ENCODE assay signal across 35 cellular contexts in the genomic region with DNA sequence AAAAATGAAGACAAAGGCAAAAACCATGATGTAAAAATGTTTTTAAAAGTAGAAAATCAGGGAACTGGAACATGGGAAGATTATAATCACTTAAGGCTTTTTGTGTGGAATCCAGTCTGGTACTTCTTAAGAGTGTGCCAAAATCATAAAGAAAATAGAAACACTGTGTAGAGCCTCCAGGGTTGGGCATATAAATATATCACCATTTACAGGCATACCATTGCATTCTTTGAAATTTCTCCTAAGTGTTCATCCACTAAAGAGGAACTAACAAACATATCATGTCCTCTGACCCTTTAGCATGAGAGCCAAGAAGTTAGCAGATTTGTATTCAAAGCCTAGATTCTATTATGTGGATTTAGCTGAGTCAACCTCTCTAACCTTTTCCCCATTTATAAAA.
"Had no signal": no experiment of that assay in that cellular context is flagged by ENCODE, and none has a peak within 500 bp of the region (broad histone marks: within the 10 kb centered on the region; RNA-seq: fewer than 3 reads in every experiment).

No MANE protein-coding gene starts in this region.

- H3K4me3 Mint-ChIP-seq: activated B cell treated with CpG ODN at 0.5 μM for 24 hours; activated CD8-positive, alpha-beta memory T cell treated with anti-CD3 and anti-CD28 coated beads, Interleukin-2, amount 10 ng/mL, durations not matched to agents 7 days and 5 days; activated CD8-positive, alpha-beta T cell treated with anti-CD3 and anti-CD28 coated beads, Interleukin-2, amount 10 ng/mL, durations not matched to agents 7 days and 5 days; activated naive CD4-positive, alpha-beta T cell treated with anti-CD3 and anti-CD28 coated beads for 36 hours; activated naive CD4-positive, alpha-beta T cell treated with anti-CD3 and anti-CD28 coated beads, Interleukin-2, amount 50 U/mL, for 24 hours; activated naive CD8-positive, alpha-beta T cell treated with anti-CD3 and anti-CD28 coated beads for 36 hours; activated naive CD8-positive, alpha-beta T cell treated with anti-CD3 and anti-CD28 coated beads, Interleukin-2, amount 50 U/mL, for 24 hours; activated T-helper 1 cell treated with anti-CD3 and anti-CD28 coated beads, Interleukin-12 subunit alpha, Interleukin-12 subunit beta, Interleukin-2, Interleukin-4 antibody, amounts not matched to agents 30 ng/mL and 10 ng/mL and 1 ng/mL, durations not matched to agents 14 hours and 24 hours and 36 hours; brain; T-helper 1 cell treated with Interleukin-12 subunit alpha and Interleukin-12 subunit beta and Interleukin-4 antibody, amounts not matched to agents 30 μg/mL and 1 μg/mL, for 36 hours; T-helper 2 cell treated with Interferon-gamma antibody and Interleukin-4, amounts not matched to agents 5 μg/mL and 100 μg/mL, for 36 hours had no signal

- H3K36me3 ChIP-seq: ascending aorta, breast epithelium, cardiac muscle cell, colonic mucosa, WERI-Rb-1 had no signal

- H3K4me1 Mint-ChIP-seq: activated B cell treated with CpG ODN at 0.5 μM for 24 hours; activated CD8-positive, alpha-beta memory T cell treated with anti-CD3 and anti-CD28 coated beads, Interleukin-2, amount 10 ng/mL, durations not matched to agents 7 days and 5 days; activated naive CD4-positive, alpha-beta T cell treated with anti-CD3 and anti-CD28 coated beads, Interleukin-2, amount 50 U/mL, for 24 hours; activated naive CD8-positive, alpha-beta T cell treated with anti-CD3 and anti-CD28 coated beads for 36 hours; activated naive CD8-positive, alpha-beta T cell treated with anti-CD3 and anti-CD28 coated beads, Interleukin-2, amount 50 U/mL, for 24 hours had no signal

- H3K27ac Mint-ChIP-seq: activated B cell treated with CpG ODN at 0.5 μM for 24 hours; activated CD8-positive, alpha-beta memory T cell treated with anti-CD3 and anti-CD28 coated beads, Interleukin-2, amount 10 ng/mL, durations not matched to agents 7 days and 5 days; activated CD8-positive, alpha-beta T cell treated with anti-CD3 and anti-CD28 coated beads, Interleukin-2, amount 10 ng/mL, durations not matched to agents 7 days and 5 days; activated naive CD4-positive, alpha-beta T cell treated with anti-CD3 and anti-CD28 coated beads for 36 hours; activated naive CD4-positive, alpha-beta T cell treated with anti-CD3 and anti-CD28 coated beads, Interleukin-2, amount 50 U/mL, for 24 hours; activated naive CD8-positive, alpha-beta T cell treated with anti-CD3 and anti-CD28 coated beads for 36 hours; activated naive CD8-positive, alpha-beta T cell treated with anti-CD3 and anti-CD28 coated beads, Interleukin-2, amount 50 U/mL, for 24 hours; activated T-helper 1 cell treated with anti-CD3 and anti-CD28 coated beads, Interleukin-12 subunit alpha, Interleukin-12 subunit beta, Interleukin-2, Interleukin-4 antibody, amounts not matched to agents 30 ng/mL and 10 ng/mL and 1 ng/mL, durations not matched to agents 14 hours and 24 hours and 36 hours; activated T-helper 2 cell treated with anti-CD3 and anti-CD28 coated beads, Interferon-gamma antibody, Interleukin-2, Interleukin-4, amounts not matched to agents 10 μg/mL and 5 μg/mL and 100 μg/mL, durations not matched to agents 14 hours and 24 hours and 36 hours; brain; T-helper 1 cell treated with Interleukin-12 subunit alpha and Interleukin-12 subunit beta and Interleukin-4 antibody, amounts not matched to agents 30 μg/mL and 1 μg/mL, for 36 hours; T-helper 2 cell treated with Interferon-gamma antibody and Interleukin-4, amounts not matched to agents 5 μg/mL and 100 μg/mL, for 36 hours had no signal

- H3K4me3 ChIP-seq: ascending aorta, breast epithelium, cardiac muscle cell, colonic mucosa, esophagus muscularis mucosa, gastrocnemius medialis, heart left ventricle had no signal

- H3K27me3 Mint-ChIP-seq: activated B cell treated with CpG ODN at 0.5 μM for 24 hours; activated CD8-positive, alpha-beta memory T cell treated with anti-CD3 and anti-CD28 coated beads, Interleukin-2, amount 10 ng/mL, durations not matched to agents 7 days and 5 days; activated naive CD4-positive, alpha-beta T cell treated with anti-CD3 and anti-CD28 coated beads, Interleukin-2, amount 50 U/mL, for 24 hours; activated naive CD8-positive, alpha-beta T cell treated with anti-CD3 and anti-CD28 coated beads for 36 hours; activated naive CD8-positive, alpha-beta T cell treated with anti-CD3 and anti-CD28 coated beads, Interleukin-2, amount 50 U/mL, for 24 hours; brain had no signal

- H3K9me3 Mint-ChIP-seq: activated B cell treated with CpG ODN at 0.5 μM for 24 hours; activated naive CD4-positive, alpha-beta T cell treated with anti-CD3 and anti-CD28 coated beads for 36 hours; activated naive CD4-positive, alpha-beta T cell treated with anti-CD3 and anti-CD28 coated beads, Interleukin-2, amount 50 U/mL, for 24 hours; activated naive CD8-positive, alpha-beta T cell treated with anti-CD3 and anti-CD28 coated beads for 36 hours; activated naive CD8-positive, alpha-beta T cell treated with anti-CD3 and anti-CD28 coated beads, Interleukin-2, amount 50 U/mL, for 24 hours; activated T-helper 1 cell treated with anti-CD3 and anti-CD28 coated beads, Interleukin-12 subunit alpha, Interleukin-12 subunit beta, Interleukin-2, Interleukin-4 antibody, amounts not matched to agents 30 ng/mL and 10 ng/mL and 1 ng/mL, durations not matched to agents 14 hours and 24 hours and 36 hours; activated T-helper 2 cell treated with anti-CD3 and anti-CD28 coated beads, Interferon-gamma antibody, Interleukin-2, Interleukin-4, amounts not matched to agents 10 μg/mL and 5 μg/mL and 100 μg/mL, durations not matched to agents 14 hours and 24 hours and 36 hours; brain; T-helper 1 cell treated with Interleukin-12 subunit alpha and Interleukin-12 subunit beta and Interleukin-4 antibody, amounts not matched to agents 30 μg/mL and 1 μg/mL, for 36 hours; T-helper 2 cell treated with Interferon-gamma antibody and Interleukin-4, amounts not matched to agents 5 μg/mL and 100 μg/mL, for 36 hours had no signal

- H3K27ac ChIP-seq: ascending aorta, breast epithelium, cardiac muscle cell, colonic mucosa, esophagus muscularis mucosa, foreskin keratinocyte, gastrocnemius medialis, heart left ventricle, WERI-Rb-1 had no signal

- H3K27me3 ChIP-seq: ascending aorta, breast epithelium, cardiac muscle cell, colonic mucosa, esophagus muscularis mucosa, foreskin keratinocyte, gastrocnemius medialis, heart left ventricle had no signal

- H3K4me1 ChIP-seq: ascending aorta, breast epithelium, colonic mucosa, esophagus muscularis mucosa, foreskin keratinocyte, heart left ventricle had no signal

- DNase-seq: activated B cell treated with CpG ODN at 0.5 μM for 24 hours; activated CD4-positive, alpha-beta T cell treated with anti-CD3 and anti-CD28 coated beads for 48 hours; activated CD4-positive, alpha-beta T cell treated with anti-CD3 and anti-CD28 coated beads, Interleukin-2, amount 50 U/mL, for 1 hour; activated CD4-positive, alpha-beta T cell treated with anti-CD3 and anti-CD28 coated beads, Interleukin-2, amount 50 U/mL, for 48 hours; activated CD8-positive, alpha-beta memory T cell treated with anti-CD3 and anti-CD28 coated beads, Interleukin-2, amount 10 ng/mL, durations not matched to agents 7 days and 5 days; activated CD8-positive, alpha-beta memory T cell treated with anti-CD3 and anti-CD28 coated beads, Interleukin-2, amount 50 U/mL, for 4 hours; activated CD8-positive, alpha-beta T cell treated with anti-CD3 and anti-CD28 coated beads, Interleukin-2, amount 10 ng/mL, durations not matched to agents 7 days and 5 days; activated effector memory CD4-positive, alpha-beta T cell treated with anti-CD3 and anti-CD28 coated beads, Interleukin-2, amount 50 U/mL, for 16 hours; activated naive CD4-positive, alpha-beta T cell treated with anti-CD3 and anti-CD28 coated beads for 36 hours; activated naive CD8-positive, alpha-beta T cell treated with anti-CD3 and anti-CD28 coated beads for 36 hours; activated naive CD8-positive, alpha-beta T cell treated with anti-CD3 and anti-CD28 coated beads, Interleukin-2, amount 50 U/mL, for 24 hours; activated T-cell treated with anti-CD3 and anti-CD28 coated beads, Interleukin-2, amount 50 U/mL, for 1 hour; activated T-cell treated with anti-CD3 and anti-CD28 coated beads, Interleukin-2, amount 50 U/mL, for 48 hours; central memory CD4-positive, alpha-beta T cell; cerebellar nuclear complex; colonic mucosa; effector CD8-positive, alpha-beta T cell; erythroblast; foreskin keratinocyte; gastrocnemius medialis; glutamatergic neuron; heart left ventricle; T1000; WERI-Rb-1 had no signal

- H3K9me3 ChIP-seq: ascending aorta, breast epithelium, colonic mucosa, esophagus muscularis mucosa, gastrocnemius medialis, heart left ventricle had no signal

- ATAC-seq: activated CD4-positive, CD25-positive, alpha-beta regulatory T cell treated with anti-CD3 and anti-CD28 coated beads, Interleukin-2, amount 50 U/mL, for 24 hours; activated CD8-positive, alpha-beta memory T cell treated with anti-CD3 and anti-CD28 coated beads, Interleukin-2, amount 10 ng/mL, durations not matched to agents 7 days and 5 days; activated CD8-positive, alpha-beta T cell treated with anti-CD3 and anti-CD28 coated beads, Interleukin-2, amount 10 ng/mL, durations not matched to agents 7 days and 5 days; activated naive CD8-positive, alpha-beta T cell treated with anti-CD3 and anti-CD28 coated beads, Interleukin-2, amount 50 U/mL, for 24 hours; foreskin keratinocyte; gastrocnemius medialis; heart left ventricle had no signal
